19 cellular contexts compared by ENCODE assay signal in the genomic region with DNA sequence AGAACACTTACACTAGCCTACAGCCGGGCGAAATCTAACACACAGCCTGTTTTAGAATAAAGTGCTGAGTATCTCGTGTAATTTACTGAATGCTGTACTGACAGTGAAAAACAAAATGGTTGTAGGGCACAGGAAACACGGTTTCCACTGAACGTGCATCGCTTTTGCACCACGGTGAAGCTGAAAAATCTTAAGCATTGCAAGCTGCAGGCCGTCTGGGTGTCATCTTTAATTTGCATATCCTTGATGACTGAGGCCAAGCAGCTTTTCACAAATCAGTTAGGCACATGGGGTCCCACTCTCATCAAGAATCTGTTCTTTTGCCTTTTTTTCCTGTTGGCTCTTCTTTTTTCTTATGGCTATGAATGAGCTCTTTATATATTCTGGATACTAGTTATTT. TPM values are rescaled to one million over a fixed set of nuclear protein-coding genes. Genes with fewer than 3 reads are reported as not detected.
DNase-seq lines count a peak whose midpoint lies in the region; ATAC-seq, FAIRE-seq and TF ChIP-seq lines count a peak whose summit lies in the region.
"Had no signal": no experiment of that assay in that cellular context is flagged by ENCODE, and none has a peak within 500 bp of the region (broad histone marks: within the 10 kb centered on the region; RNA-seq: fewer than 3 reads in every experiment).

No MANE protein-coding gene starts in this region.

- peaks cover 7 to 11% of the 10 kb centered on the region in 2 donors for H3K9me3 Mint-ChIP-seq in activated T-cell treated with anti-CD3 and anti-CD28 coated beads, Interleukin-2, amount 50 U/mL, for 72 hours

- peak overlapping the region; percentile 81 for H3K27ac ChIP-seq in OCI-LY7 (ENCODE audit: low read depth, low read length, poor library complexity, severe bottlenecking)
- H3K27ac ChIP-seq: BLaER1 treated with 17β-estradiol and CSF1 and Interleukin-3, amounts not matched to agents 10 nM and 100 nM had no signal

- no peak for FAIRE-seq in urothelium cell line (lab: Jason Lieb, UNC)
- FAIRE-seq: G401.6, GM12891, HepG2 had no signal

- CTCF ChIA-PET in OCI-LY7 (lab: Charles Lee; ENCODE audit: unreplicated experiment) = no interaction called here

- H3K27me3 Mint-ChIP-seq in activated T-cell treated with anti-CD3 and anti-CD28 coated beads, Interleukin-2, amount 50 U/mL, for 72 hours (ENCODE audit: low read depth) = no peaks in the 10 kb centered on the region
- H3K27me3 Mint-ChIP-seq: CD4-positive, CD25-positive, alpha-beta regulatory T cell had no signal

- H3K4me2 ChIP-seq in OCI-LY7 (ENCODE audit: low read length) = peak overlapping the region; percentile 72

- no peak overlapping the region for H3K4me3 Mint-ChIP-seq in activated T-cell treated with anti-CD3 and anti-CD28 coated beads, Interleukin-2, amount 50 U/mL, for 72 hours
- H3K4me3 Mint-ChIP-seq: CD4-positive, CD25-positive, alpha-beta regulatory T cell; H9 had no signal

- peaks cover 4% of the 10 kb centered on the region for H3K36me3 ChIP-seq in OCI-LY7 (ENCODE audit: insufficient read depth, low read length)

- TF ChIP-seq CTCF in OCI-LY7 (conservative IDR thresholded peaks at IDR 0.05; ENCODE audit: low read length) = no peak

- peak overlapping the region; percentile 16 for H3K27ac Mint-ChIP-seq in activated T-cell treated with anti-CD3 and anti-CD28 coated beads, Interleukin-2, amount 50 U/mL, for 72 hours

- BruUV-seq in OCI-LY7 (replicated peaks; lab: Mats Ljungman, UMichigan) = no TSS peak

- H3K9me3 ChIP-seq in OCI-LY7 (ENCODE audit: low read length) = no peaks in the 10 kb centered on the region

- H3K36me3 Mint-ChIP-seq in activated T-cell treated with anti-CD3 and anti-CD28 coated beads, Interleukin-2, amount 50 U/mL, for 72 hours (ENCODE audit: insufficient read depth in 2 of 2) = peaks cover 14 to 31% of the 10 kb centered on the region in 2 donors

- POLR2A ChIA-PET in OCI-LY7 (lab: Charles Lee) = interaction anchor here (1.0 to 1.1 kb wide), 2 partner anchors 40 to 58 kb away, joined by 3 read pairs; partner anchors contain the start of gene CAMSAP1

- intact Hi-C loops in OCI-LY7 (cut with micrococcal nuclease; ENCODE audit: unreplicated experiment) = no loop called here
- intact Hi-C loops in left ventricle myocardium superior (cut with micrococcal nuclease) = no loop called here

- no peaks in the 10 kb centered on the region for H3K79me2 ChIP-seq in OCI-LY7 (ENCODE audit: insufficient read depth, low read depth, low read length)

- peaks cover 23% of the 10 kb centered on the region for H3K4me1 ChIP-seq in OCI-LY7 (ENCODE audit: insufficient read depth, low read length, poor library complexity, severe bottlenecking)

- peak overlapping the region; percentile 31 for H3K4me3 ChIP-seq in OCI-LY7 (ENCODE audit: low read depth, low read length, poor library complexity, severe bottlenecking)
- H3K4me3 ChIP-seq: BLaER1 treated with 17β-estradiol and CSF1 and Interleukin-3, amounts not matched to agents 10 nM and 100 nM had no signal

- H4K20me1 ChIP-seq in OCI-LY7 (ENCODE audit: insufficient read depth, low read length) = no peaks in the 10 kb centered on the region

- no peak for ATAC-seq in activated T-cell treated with anti-CD3 and anti-CD28 coated beads, Interleukin-2, amount 50 U/mL, for 72 hours (replicated peaks in 1 of 2)
- no peak for ATAC-seq in left ventricle myocardium superior
- ATAC-seq: HepG2 had no signal

- no peaks in the 10 kb centered on the region for H3K9me2 ChIP-seq in OCI-LY7 (ENCODE audit: insufficient read depth, low read length)

- no peak for DNase-seq in activated T-cell treated with anti-CD3 and anti-CD28 coated beads, Interleukin-2, amount 50 U/mL, for 72 hours
- no peak for DNase-seq in activated T-cell treated with anti-CD3 and anti-CD28 coated beads, Interleukin-2, amount 50 U/mL, for 48 hours
- DNase-seq in OCI-LY7 (ENCODE audit: low spot score) = peak; percentile 68
- peak; percentile 38 for DNase-seq in foreskin melanocyte
- no peak for DNase-seq in urothelium cell line (ENCODE audit: low spot score)
- no peak for DNase-seq in HCEC 1CT
- DNase-seq in left ventricle myocardium superior = no peak
- DNase-seq: 8988T; AML-193; Calu3; CD4-positive, CD25-positive, alpha-beta regulatory T cell; DMS79 treated with DMSO at 0.1 percent for 48 hours; EL; GOT3; H9 had no signal

- peaks cover 24% of the 10 kb centered on the region for H3K4me1 Mint-ChIP-seq in activated T-cell treated with anti-CD3 and anti-CD28 coated beads, Interleukin-2, amount 50 U/mL, for 72 hours (ENCODE audit: low read depth)

- no peak overlapping the region; the same call in 1 of the 2 replicates for H2AFZ ChIP-seq in OCI-LY7 (ENCODE audit: low read length)

RNA-seq across cellular contexts. Expression of gene CAMSAP1, which starts 58.2 kb away (rescaled TPM):
- total RNA-seq in activated T-cell treated with anti-CD3 and anti-CD28 coated beads, Interleukin-2, amount 50 U/mL, for 72 hours = 10 to 100 TPM; 42.2 to 53.4 TPM
- total RNA-seq in OCI-LY7 (2014; rRNA removed; shearing (Covaris generic)) = 20.1 and 30.4 TPM in 2 replicates
- total RNA-seq in OCI-LY7 (2022) (33.0 and 39.2 TPM in 2 replicates), left ventricle myocardium superior (20.4 TPM)

Comparison
In these comparisons a context has a peak if more than half of its experiments do, and no peak if none do; other contexts are left out.
1. DNase-seq: peak in OCI-LY7 (single experiment) and foreskin melanocyte (single experiment); none in activated T-cell treated with anti-CD3 and anti-CD28 coated beads, Interleukin-2, amount 50 U/mL, for 72 hours (0 of 2), activated T-cell treated with anti-CD3 and anti-CD28 coated beads, Interleukin-2, amount 50 U/mL, for 48 hours (0 of 2), urothelium cell line (single experiment), HCEC 1CT (single experiment) and left ventricle myocardium superior (single experiment).